Comparison of ENCODE assay signal across 18 cellular contexts in the genomic region with DNA sequence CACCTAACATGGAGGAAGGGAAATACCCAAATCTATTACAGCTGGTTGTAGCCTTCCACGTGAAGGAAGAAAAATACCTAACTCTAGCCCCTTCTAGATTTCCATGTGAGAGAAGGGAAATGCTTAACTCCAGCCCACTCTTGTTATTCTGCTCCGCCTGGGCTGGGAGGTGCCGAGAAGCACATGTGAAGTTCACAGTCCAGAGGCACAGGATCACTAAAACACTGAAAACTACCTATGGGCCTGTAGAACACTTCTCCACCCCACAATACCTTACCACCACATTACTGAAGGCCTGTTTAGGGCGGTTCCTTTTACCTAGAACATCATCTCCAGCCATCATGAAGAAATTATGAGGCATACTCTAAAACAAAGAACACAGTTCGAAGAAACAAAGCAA.
"Had no signal": no experiment of that assay in that cellular context is flagged by ENCODE, and none has a peak within 500 bp of the region (broad histone marks: within the 10 kb centered on the region; RNA-seq: fewer than 3 reads in every experiment).

No MANE protein-coding gene starts in this region.

- H3K27ac ChIP-seq: breast epithelium, dorsolateral prefrontal cortex, ovary, tibial artery had no signal

- H3K27me3 ChIP-seq: breast epithelium, dorsolateral prefrontal cortex, ovary, tibial artery, uterus had no signal

- H3K9me3 Mint-ChIP-seq: activated naive CD8-positive, alpha-beta T cell treated with anti-CD3 and anti-CD28 coated beads, Interleukin-2, amount 50 U/mL, for 24 hours; activated T-helper 17 cell treated with anti-CD3 and anti-CD28 coated beads, Interleukin-2, amount 50 U/mL, for 72 hours; T-cell had no signal

- H3K4me1 ChIP-seq: breast epithelium, tibial artery, uterus had no signal

- H3K27ac Mint-ChIP-seq: activated naive CD4-positive, alpha-beta T cell treated with anti-CD3 and anti-CD28 coated beads for 36 hours; activated naive CD8-positive, alpha-beta T cell treated with anti-CD3 and anti-CD28 coated beads, Interleukin-2, amount 50 U/mL, for 24 hours; activated T-helper 17 cell treated with anti-CD3 and anti-CD28 coated beads, Interleukin-2, amount 50 U/mL, for 72 hours; endodermal cell; stimulated activated naive B cell treated with anti-CD40 and anti-IgM and Interleukin-4, amounts not matched to agents 10 μg/mL and 1 μg/mL and 100 μg/mL, for 72 hours; T-cell had no signal

- H3K4me1 Mint-ChIP-seq: activated naive CD8-positive, alpha-beta T cell treated with anti-CD3 and anti-CD28 coated beads, Interleukin-2, amount 50 U/mL, for 24 hours; activated T-helper 17 cell treated with anti-CD3 and anti-CD28 coated beads, Interleukin-2, amount 50 U/mL, for 72 hours had no signal

- DNase-seq: activated naive CD4-positive, alpha-beta T cell treated with anti-CD3 and anti-CD28 coated beads for 36 hours; activated naive CD8-positive, alpha-beta T cell treated with anti-CD3 and anti-CD28 coated beads, Interleukin-2, amount 50 U/mL, for 24 hours; aorta; dorsolateral prefrontal cortex; endodermal cell; hippocampal formation; left ventricle myocardium superior; ovary; stimulated activated CD4-positive, alpha-beta T cell treated with anti-CD3 and anti-CD28 coated beads, Interleukin-15, amount 100 ng/mL, for 24 hours; stimulated activated CD4-positive, alpha-beta T cell treated with anti-CD3 and anti-CD28 coated beads, Interleukin-4, amount 100 ng/mL, for 1 hour; stimulated activated naive B cell treated with anti-CD40 and anti-IgM and Interleukin-4, amounts not matched to agents 10 μg/mL and 1 μg/mL and 100 μg/mL, for 72 hours; T-cell; T-helper 9 cell; tibial artery; uterus had no signal

- H3K9me3 ChIP-seq: breast epithelium, ovary, tibial artery, uterus had no signal

- H3K36me3 Mint-ChIP-seq: T-cell had no signal

- H3K36me3 ChIP-seq: breast epithelium, ovary, tibial artery, uterus had no signal

- H3K4me3 ChIP-seq: breast epithelium, dorsolateral prefrontal cortex, ovary, tibial artery, uterus had no signal

- H3K4me3 Mint-ChIP-seq: activated naive CD4-positive, alpha-beta T cell treated with anti-CD3 and anti-CD28 coated beads for 36 hours; activated naive CD8-positive, alpha-beta T cell treated with anti-CD3 and anti-CD28 coated beads, Interleukin-2, amount 50 U/mL, for 24 hours; activated T-helper 17 cell treated with anti-CD3 and anti-CD28 coated beads, Interleukin-2, amount 50 U/mL, for 72 hours; endodermal cell; neural crest cell; stimulated activated naive B cell treated with anti-CD40 and anti-IgM and Interleukin-4, amounts not matched to agents 10 μg/mL and 1 μg/mL and 100 μg/mL, for 72 hours; T-cell had no signal
